ENCODE assay signal across 9 cellular contexts in genomic region chr3:157130881-157131251, GRCh38. TPM values are rescaled to one million over a fixed set of nuclear protein-coding genes. Genes with fewer than 3 reads are reported as not detected.
DNase-seq lines count a peak whose midpoint lies in the region; ATAC-seq and TF ChIP-seq lines count a peak whose summit lies in the region.
"Had no signal": no experiment of that assay in that cellular context is flagged by ENCODE, and none has a peak within 500 bp of the region (broad histone marks: within the 10 kb centered on the region; RNA-seq: fewer than 3 reads in every experiment).

No MANE protein-coding gene starts in this region.

- H3K56ac ChIP-seq in mesendoderm (ENCODE audit: low read length): peak overlapping the region; percentile 75

- no peaks in the 10 kb centered on the region for H3K79me1 ChIP-seq in mesendoderm (ENCODE audit: low read length)

- intact Hi-C loops in heart left ventricle (cut with DNase I): loop anchor here (1.0 to 10.0 kb wide), 19 partner anchors 39 to 984 kb away; partner anchors contain the start of genes LEKR1 (in 5 of the 10), TIPARP (in 2 of the 10) and SSR3 (in 1 of the 10)
- intact Hi-C loops in Right ventricle myocardium inferior (cut with DNase I): loop anchor here (1.0 to 5.0 kb wide), 2 partner anchors 43 to 304 kb away; partner anchors contain the start of gene LEKR1

- peaks cover 5 to 79% (median 54%) of the 10 kb centered on the region in 12 donors for H3K4me1 ChIP-seq in heart left ventricle
- peaks cover 99% of the 10 kb centered on the region for H3K4me1 ChIP-seq in adipocyte (ENCODE audit: control insufficient read depth, insufficient read depth, low read length)
- H3K4me1 ChIP-seq in mesendoderm (ENCODE audit: control insufficient read depth, low read depth, low read length): peaks cover 10% of the 10 kb centered on the region
- H3K4me1 ChIP-seq in upper lobe of left lung: peaks cover 25 to 47% (median 38%) of the 10 kb centered on the region in 4 donors

- no peaks in the 10 kb centered on the region for H3K27me3 ChIP-seq in heart left ventricle
- no peaks in the 10 kb centered on the region for H3K27me3 ChIP-seq in adipocyte (replicated peaks; ENCODE audit: control insufficient read depth, insufficient read depth, low read length)
- H3K27me3 ChIP-seq in mesendoderm (ENCODE audit: insufficient read depth, low read length, poor library complexity): no peaks in the 10 kb centered on the region
- no peaks in the 10 kb centered on the region for H3K27me3 ChIP-seq in upper lobe of left lung

- no peak overlapping the region for H2BK15ac ChIP-seq in mesendoderm (replicated peaks; ENCODE audit: low read depth)

- H3K27ac ChIP-seq in heart left ventricle (peak overlapping the region; percentile 47 to 88 (median 80)), mesendoderm (ENCODE audit: low read depth, low read length) (no peak overlapping the region), upper lobe of left lung (peak overlapping the region; percentile 32 to 87 (median 84))

- H3K9ac ChIP-seq in adipocyte (ENCODE audit: low read length) (peak overlapping the region; percentile 69), mesendoderm (ENCODE audit: low read length) (peak overlapping the region; percentile 15)

- H3K79me2 ChIP-seq in mesendoderm (ENCODE audit: control insufficient read depth, insufficient read depth, low read length): no peaks in the 10 kb centered on the region

- H3K9me3 ChIP-seq in heart left ventricle (no peaks in the 10 kb centered on the region), adipocyte (ENCODE audit: control insufficient read depth, low read length) (no peaks in the 10 kb centered on the region), upper lobe of left lung (no peaks in the 10 kb centered on the region)
- H3K9me3 ChIP-seq: thoracic aorta had no signal

- no peak overlapping the region for H3K4ac ChIP-seq in mesendoderm (ENCODE audit: low read depth, low read length)

- H3K4me3 ChIP-seq in heart left ventricle: peak overlapping the region in 5 of 12 donors; percentile 24 to 43 (median 35)
- H3K4me3 ChIP-seq in adipocyte (ENCODE audit: low read length): no peak overlapping the region
- no peak overlapping the region for H3K4me3 ChIP-seq in mesendoderm (ENCODE audit: low read length)
- H3K4me3 ChIP-seq in upper lobe of left lung: peak overlapping the region in 2 of 4 donors; percentile 13 to 25

- H3K36me3 ChIP-seq in heart left ventricle (no peaks in the 10 kb centered on the region), adipocyte (ENCODE audit: control insufficient read depth, insufficient read depth, low read length, severe bottlenecking) (no peaks in the 10 kb centered on the region), mesendoderm (ENCODE audit: control insufficient read depth, insufficient read depth, low read length) (no peaks in the 10 kb centered on the region), upper lobe of left lung (no peaks in the 10 kb centered on the region)
- H3K36me3 ChIP-seq: thoracic aorta had no signal

- ATAC-seq in heart left ventricle: no peak
- ATAC-seq in Right ventricle myocardium inferior: no peak
- ATAC-seq in upper lobe of left lung (ENCODE audit: low FRiP score in 2 of 2): no peak

- H3K18ac ChIP-seq in mesendoderm (ENCODE audit: low read length): peak overlapping the region; percentile 5

- no peak overlapping the region for H3K4me2 ChIP-seq in mesendoderm (ENCODE audit: low read length)

- no peak overlapping the region for H2BK5ac ChIP-seq in mesendoderm (ENCODE audit: low read length)

- no peak overlapping the region for H2BK120ac ChIP-seq in mesendoderm (ENCODE audit: low read depth, low read length)

- H2AK5ac ChIP-seq in mesendoderm (ENCODE audit: low read length): no peak overlapping the region

- no peak overlapping the region for H3K23ac ChIP-seq in mesendoderm (ENCODE audit: low read length)

- TF ChIP-seq POLR2A in heart left ventricle (IDR thresholded peaks at IDR 0.05): no peak
- TF ChIP-seq POLR2A in upper lobe of left lung (IDR thresholded peaks at IDR 0.05): no peak

- H4K5ac ChIP-seq in mesendoderm (ENCODE audit: low read length): no peak overlapping the region

- WGBS in heart left ventricle, 4 donors: 36 to 39% (median 37%) methylated on average over 10 of the region's 10 CpGs
- WGBS in mesendoderm (ENCODE audit: extremely low coverage, insufficient coverage, low lambda C conversion rate): no CpG with 5 or more reads among the region's 10 CpGs
- WGBS in upper lobe of left lung, 2 donors: 37 to 42% methylated on average over 10 of the region's 10 CpGs

- H4K8ac ChIP-seq in mesendoderm (ENCODE audit: low read depth, low read length): no peak overlapping the region

- TF ChIP-seq EP300 in upper lobe of left lung (IDR thresholded peaks at IDR 0.05): no peak

- no peak for DNase-seq in heart left ventricle
- DNase-seq in Right ventricle myocardium inferior (ENCODE audit: missing footprints): no peak
- DNase-seq in adipocyte (ENCODE audit: low read depth): no peak
- DNase-seq in mesendoderm: peak; percentile 21
- DNase-seq in upper lobe of left lung: peak in 1 of 2 donors; percentile 79
- DNase-seq in islet precursor cell: no peak
- no peak for DNase-seq in EL
- no peak for DNase-seq in NCI-H2029 (lab: John Stamatoyannopoulos, UW)

- TF ChIP-seq CTCF in heart left ventricle (IDR thresholded peaks at IDR 0.05) (no peak), upper lobe of left lung (IDR thresholded peaks at IDR 0.05) (no peak)

RNA-seq across cellular contexts. Expression of gene CCNL1, which starts 29.1 kb away (rescaled TPM):
- total RNA-seq in heart left ventricle (10 to 100 TPM; 15.5 to 66.7 (median 26.8) TPM), Right ventricle myocardium inferior (21.2 TPM), upper lobe of left lung (100 to 1,000 TPM; 118 to 344 (median 246) TPM)
- polyA plus RNA-seq in heart left ventricle: 10 to 100 TPM; 19.4 to 25.3 TPM
- polyA plus RNA-seq in mesendoderm (2013, experiment 1 of 2): 49.8 TPM
- polyA plus RNA-seq in mesendoderm (2013, experiment 2 of 2): 46.0 TPM
